Comparison of ENCODE assay signal across 9 cellular contexts in genomic region chr2:159968282-159968900, GRCh38.
DNase-seq lines count a peak whose midpoint lies in the region; ATAC-seq and TF ChIP-seq lines count a peak whose summit lies in the region.
"Had no signal": no experiment of that assay in that cellular context is flagged by ENCODE, and none has a peak within 500 bp of the region (broad histone marks: within the 10 kb centered on the region; RNA-seq: fewer than 3 reads in every experiment).

No MANE protein-coding gene starts in this region.

- no peak overlapping the region for H3K4me3 ChIP-seq in heart right ventricle

- 2 to 3% methylated on average over 2 of the region's 2 CpGs for WGBS in heart right ventricle, 2 donors

- POLR2A ChIA-PET in activated CD4-positive, alpha-beta T cell treated with anti-CD3 and anti-CD28 coated beads, Interleukin-2, amount 10 ng/mL, durations not matched to agents 7 days and 5 days (lab: Charles Lee), result interaction anchor here (0.6 kb wide), 1 partner anchor 65 kb away, joined by 3 read pairs; no protein-coding TSS in a partner anchor

- H3K27ac Mint-ChIP-seq in activated CD4-positive, alpha-beta T cell treated with anti-CD3 and anti-CD28 coated beads, Interleukin-2, amount 10 ng/mL, durations not matched to agents 7 days and 5 days, result no peak overlapping the region
- H3K27ac Mint-ChIP-seq in stimulated activated naive B cell treated with anti-CD40 and anti-IgM and Interleukin-4, amounts not matched to agents 10 μg/mL and 1 μg/mL and 100 μg/mL, for 72 hours, result no peak overlapping the region
- H3K27ac Mint-ChIP-seq: activated naive CD4-positive, alpha-beta T cell treated with anti-CD3 and anti-CD28 coated beads, Interleukin-2, amount 50 U/mL, for 24 hours had no signal

- intact Hi-C loops in heart right ventricle (cut with DNase I), result loop anchor here in 2 of 10 donors (10.0 kb wide), 2 partner anchors 164 to 174 kb away; partner anchors contain the start of gene CD302 (in 1 of the 2)

- CTCF ChIA-PET in activated CD4-positive, alpha-beta T cell treated with anti-CD3 and anti-CD28 coated beads, Interleukin-2, amount 10 ng/mL, durations not matched to agents 7 days and 5 days (lab: Charles Lee), result no interaction called here

- peak; percentile 17 for DNase-seq in activated CD4-positive, alpha-beta T cell treated with anti-CD3 and anti-CD28 coated beads for 48 hours
- DNase-seq in activated CD4-positive, alpha-beta T cell treated with anti-CD3 and anti-CD28 coated beads for 1 hour, result no peak
- DNase-seq in H4 (ENCODE audit: low spot score), result peak; percentile 34
- DNase-seq in NCI-H1436 treated with DMSO at 0.1 percent for 48 hours (lab: John Stamatoyannopoulos, UW), result peak; percentile 33
- peak; percentile 13 for DNase-seq in activated CD4-positive, alpha-beta T cell treated with anti-CD3 and anti-CD28 coated beads, Interleukin-2, amount 10 ng/mL, durations not matched to agents 7 days and 5 days
- DNase-seq in heart right ventricle, result peak in 1 of 2 donors; percentile 32
- DNase-seq in stimulated activated naive B cell treated with anti-CD40 and anti-IgM and Interleukin-4, amounts not matched to agents 10 μg/mL and 1 μg/mL and 100 μg/mL, for 72 hours, result peak; percentile 9
- DNase-seq in HK-2 (ENCODE audit: unreplicated experiment), result no peak

- no peaks in the 10 kb centered on the region for H3K36me3 Mint-ChIP-seq in activated CD4-positive, alpha-beta T cell treated with anti-CD3 and anti-CD28 coated beads, Interleukin-2, amount 10 ng/mL, durations not matched to agents 7 days and 5 days (ENCODE audit: low read depth)
- no peaks in the 10 kb centered on the region for H3K36me3 Mint-ChIP-seq in stimulated activated naive B cell treated with anti-CD40 and anti-IgM and Interleukin-4, amounts not matched to agents 10 μg/mL and 1 μg/mL and 100 μg/mL, for 72 hours
- H3K36me3 Mint-ChIP-seq: activated naive CD4-positive, alpha-beta T cell treated with anti-CD3 and anti-CD28 coated beads, Interleukin-2, amount 50 U/mL, for 24 hours had no signal

- peaks cover 0 to 4% (median 0%) of the 10 kb centered on the region in 9 donors for H3K4me1 ChIP-seq in heart right ventricle

- peaks cover 2% of the 10 kb centered on the region for H3K27me3 Mint-ChIP-seq in activated CD4-positive, alpha-beta T cell treated with anti-CD3 and anti-CD28 coated beads, Interleukin-2, amount 10 ng/mL, durations not matched to agents 7 days and 5 days
- H3K27me3 Mint-ChIP-seq in stimulated activated naive B cell treated with anti-CD40 and anti-IgM and Interleukin-4, amounts not matched to agents 10 μg/mL and 1 μg/mL and 100 μg/mL, for 72 hours, result no peaks in the 10 kb centered on the region
- H3K27me3 Mint-ChIP-seq: activated naive CD4-positive, alpha-beta T cell treated with anti-CD3 and anti-CD28 coated beads, Interleukin-2, amount 50 U/mL, for 24 hours had no signal

- peak; percentile 40 to 75 (median 63) for TF ChIP-seq CTCF in heart right ventricle (IDR thresholded peaks at IDR 0.05)

- no peaks in the 10 kb centered on the region for H3K9me3 Mint-ChIP-seq in activated CD4-positive, alpha-beta T cell treated with anti-CD3 and anti-CD28 coated beads, Interleukin-2, amount 10 ng/mL, durations not matched to agents 7 days and 5 days
- no peaks in the 10 kb centered on the region for H3K9me3 Mint-ChIP-seq in stimulated activated naive B cell treated with anti-CD40 and anti-IgM and Interleukin-4, amounts not matched to agents 10 μg/mL and 1 μg/mL and 100 μg/mL, for 72 hours
- H3K9me3 Mint-ChIP-seq: activated naive CD4-positive, alpha-beta T cell treated with anti-CD3 and anti-CD28 coated beads, Interleukin-2, amount 50 U/mL, for 24 hours had no signal

- H3K4me1 Mint-ChIP-seq in activated CD4-positive, alpha-beta T cell treated with anti-CD3 and anti-CD28 coated beads, Interleukin-2, amount 10 ng/mL, durations not matched to agents 7 days and 5 days, result no peaks in the 10 kb centered on the region
- H3K4me1 Mint-ChIP-seq in stimulated activated naive B cell treated with anti-CD40 and anti-IgM and Interleukin-4, amounts not matched to agents 10 μg/mL and 1 μg/mL and 100 μg/mL, for 72 hours, result peaks cover 8 to 11% of the 10 kb centered on the region in 2 donors
- H3K4me1 Mint-ChIP-seq: activated naive CD4-positive, alpha-beta T cell treated with anti-CD3 and anti-CD28 coated beads, Interleukin-2, amount 50 U/mL, for 24 hours had no signal

- H3K27me3 ChIP-seq in heart right ventricle, result no peaks in the 10 kb centered on the region

- H3K9me3 ChIP-seq in heart right ventricle, result no peaks in the 10 kb centered on the region

- peak in 6 of 8 donors; percentile 55 to 79 (median 72) for ATAC-seq in heart right ventricle
- ATAC-seq in stimulated activated naive B cell treated with anti-CD40 and anti-IgM and Interleukin-4, amounts not matched to agents 10 μg/mL and 1 μg/mL and 100 μg/mL, for 72 hours (replicated peaks), result peak; percentile 35 to 40

- no peak overlapping the region for H3K27ac ChIP-seq in heart right ventricle

- H3K4me3 Mint-ChIP-seq in activated CD4-positive, alpha-beta T cell treated with anti-CD3 and anti-CD28 coated beads, Interleukin-2, amount 10 ng/mL, durations not matched to agents 7 days and 5 days, result no peak overlapping the region
- no peak overlapping the region for H3K4me3 Mint-ChIP-seq in stimulated activated naive B cell treated with anti-CD40 and anti-IgM and Interleukin-4, amounts not matched to agents 10 μg/mL and 1 μg/mL and 100 μg/mL, for 72 hours
- H3K4me3 Mint-ChIP-seq: activated naive CD4-positive, alpha-beta T cell treated with anti-CD3 and anti-CD28 coated beads, Interleukin-2, amount 50 U/mL, for 24 hours had no signal

- H3K36me3 ChIP-seq in heart right ventricle, result no peaks in the 10 kb centered on the region

Comparison
In these comparisons a context has a peak if more than half of its experiments do, and no peak if none do; other contexts are left out.
1. DNase-seq: peak in activated CD4-positive, alpha-beta T cell treated with anti-CD3 and anti-CD28 coated beads for 48 hours (single experiment), H4 (single experiment), NCI-H1436 treated with DMSO at 0.1 percent for 48 hours (single experiment), activated CD4-positive, alpha-beta T cell treated with anti-CD3 and anti-CD28 coated beads, Interleukin-2, amount 10 ng/mL, durations not matched to agents 7 days and 5 days (single experiment) and stimulated activated naive B cell treated with anti-CD40 and anti-IgM and Interleukin-4, amounts not matched to agents 10 μg/mL and 1 μg/mL and 100 μg/mL, for 72 hours (single experiment); none in activated CD4-positive, alpha-beta T cell treated with anti-CD3 and anti-CD28 coated beads for 1 hour (single experiment) and HK-2 (single experiment).